Comparison of ENCODE assay signal across 24 cellular contexts in genomic region chr11:78069465-78069864, GRCh38. TPM values are rescaled to one million over a fixed set of nuclear protein-coding genes. Genes with fewer than 3 reads are reported as not detected.
DNase-seq lines count a peak whose midpoint lies in the region; ATAC-seq, FAIRE-seq and TF ChIP-seq lines count a peak whose summit lies in the region.
"Had no signal": no experiment of that assay in that cellular context is flagged by ENCODE, and none has a peak within 500 bp of the region (broad histone marks: within the 10 kb centered on the region; RNA-seq: fewer than 3 reads in every experiment).

No MANE protein-coding gene starts in this region.

- ATAC-seq in heart right ventricle: peak in 6 of 8 donors; percentile 14 to 55 (median 38)
- ATAC-seq: activated T-cell treated with anti-CD3 and anti-CD28 coated beads, Interleukin-2, amount 50 U/mL, for 72 hours; esophagus mucosa; GM12878; pancreas had no signal

- no peaks in the 10 kb centered on the region for H3K4me1 Mint-ChIP-seq in nephron progenitor cell

- H3K9me3 Mint-ChIP-seq in nephron progenitor cell: no peaks in the 10 kb centered on the region
- H3K9me3 Mint-ChIP-seq: activated naive CD8-positive, alpha-beta T cell treated with anti-CD3 and anti-CD28 coated beads, Interleukin-2, amount 10 ng/mL, durations not matched to agents 7 days and 5 days; activated T-cell treated with anti-CD3 and anti-CD28 coated beads, Interleukin-2, amount 50 U/mL, for 72 hours; dendritic cell treated with granulocyte-macrophage colony-stimulating factor and Interleukin-4, amounts not matched to agents 40 ng/mL and 50 ng/mL, for 4 days; naive B cell had no signal

- H3K36me3 Mint-ChIP-seq in nephron progenitor cell (ENCODE audit: low read depth): peaks cover 62% of the 10 kb centered on the region

- H3K36me3 ChIP-seq in cardiac muscle cell (peaks cover 22% of the 10 kb centered on the region), heart right ventricle (peaks cover 0 to 64% (median 18%) of the 10 kb centered on the region in 9 donors)
- H3K36me3 ChIP-seq: uterus had no signal

- H3K4me3 Mint-ChIP-seq in nephron progenitor cell: no peak overlapping the region
- H3K4me3 Mint-ChIP-seq: activated naive CD8-positive, alpha-beta T cell treated with anti-CD3 and anti-CD28 coated beads, Interleukin-2, amount 10 ng/mL, durations not matched to agents 7 days and 5 days; activated T-cell treated with anti-CD3 and anti-CD28 coated beads, Interleukin-2, amount 50 U/mL, for 72 hours; dendritic cell treated with granulocyte-macrophage colony-stimulating factor and Interleukin-4, amounts not matched to agents 40 ng/mL and 50 ng/mL, for 4 days; naive B cell had no signal

- no peak for TF ChIP-seq CTCF in cardiac muscle cell (IDR thresholded peaks at IDR 0.05; ENCODE audit: low read depth, low read length)
- no peak for TF ChIP-seq CTCF in heart right ventricle (IDR thresholded peaks at IDR 0.05)
- no peak for TF ChIP-seq CTCF in nephron progenitor cell (IDR thresholded peaks at IDR 0.05)

- H3K27me3 Mint-ChIP-seq in nephron progenitor cell (ENCODE audit: low read depth, poor library complexity): no peaks in the 10 kb centered on the region
- H3K27me3 Mint-ChIP-seq: activated naive CD8-positive, alpha-beta T cell treated with anti-CD3 and anti-CD28 coated beads, Interleukin-2, amount 10 ng/mL, durations not matched to agents 7 days and 5 days; dendritic cell treated with granulocyte-macrophage colony-stimulating factor and Interleukin-4, amounts not matched to agents 40 ng/mL and 50 ng/mL, for 4 days; naive B cell had no signal

- H3K27ac ChIP-seq in cardiac muscle cell: peak overlapping the region; percentile 6
- H3K27ac ChIP-seq in heart right ventricle: peak overlapping the region in 4 of 10 donors; percentile 31 to 46 (median 38)
- H3K27ac ChIP-seq: brain microvascular endothelial cell, KMS-11, pancreas, SJSA1, uterus had no signal

- H3K9me3 ChIP-seq in cardiac muscle cell (ENCODE audit: low read depth) (no peaks in the 10 kb centered on the region), heart right ventricle (no peaks in the 10 kb centered on the region)
- H3K9me3 ChIP-seq: pancreas, SJSA1, uterus had no signal

- WGBS in heart right ventricle, 2 donors: 42 to 43% methylated on average over 2 of the region's 2 CpGs

- H3K4me3 ChIP-seq in cardiac muscle cell (no peak overlapping the region), heart right ventricle (no peak overlapping the region)
- H3K4me3 ChIP-seq: GM12878, pancreas, SJSA1, uterus had no signal

- DNase-seq in cardiac muscle cell (ENCODE audit: low read depth in 1 of 2, low spot score in 1 of 2): peak in 1 of 2 donors; percentile 24
- DNase-seq in cardiac septum (ENCODE audit: low spot score): no peak
- peak; percentile 80 for DNase-seq in NCI-H345 (lab: John Stamatoyannopoulos, UW)
- DNase-seq in heart right ventricle: peak in 1 of 2 donors; percentile 57
- no peak for DNase-seq in NCI-H510A treated with DMSO at 0.1 percent for 48 hours (lab: John Stamatoyannopoulos, UW)
- no peak for DNase-seq in nephron progenitor cell
- DNase-seq in RCC 7860 (ENCODE audit: low spot score): no peak
- DNase-seq: activated naive CD8-positive, alpha-beta T cell treated with anti-CD3 and anti-CD28 coated beads, Interleukin-2, amount 10 ng/mL, durations not matched to agents 7 days and 5 days; activated T-cell treated with anti-CD3 and anti-CD28 coated beads, Interleukin-2, amount 50 U/mL, for 72 hours; brain microvascular endothelial cell; GF-D8; mammary epithelial cell; naive B cell; NCI-H1092 treated with DMSO at 0.1 percent for 48 hours; NCI-H524; OCI-M1; pancreas; uterus had no signal

- no peak overlapping the region for H3K27ac Mint-ChIP-seq in nephron progenitor cell
- H3K27ac Mint-ChIP-seq: activated naive CD8-positive, alpha-beta T cell treated with anti-CD3 and anti-CD28 coated beads, Interleukin-2, amount 10 ng/mL, durations not matched to agents 7 days and 5 days; activated T-cell treated with anti-CD3 and anti-CD28 coated beads, Interleukin-2, amount 50 U/mL, for 72 hours; dendritic cell treated with granulocyte-macrophage colony-stimulating factor and Interleukin-4, amounts not matched to agents 40 ng/mL and 50 ng/mL, for 4 days had no signal

- no peak for FAIRE-seq in RCC 7860 (lab: Jason Lieb, UNC)
- FAIRE-seq: GM12878, pancreas had no signal

- intact Hi-C loops in cardiac septum (cut with DNase I) (no loop called here), heart right ventricle (cut with DNase I) (no loop called here)

- H3K27me3 ChIP-seq in cardiac muscle cell: no peaks in the 10 kb centered on the region
- no peaks in the 10 kb centered on the region for H3K27me3 ChIP-seq in heart right ventricle
- H3K27me3 ChIP-seq: brain microvascular endothelial cell, pancreas, SJSA1, uterus had no signal

- H3K4me1 ChIP-seq in cardiac muscle cell (ENCODE audit: low read depth): no peaks in the 10 kb centered on the region
- peaks cover 0 to 23% (median 10%) of the 10 kb centered on the region in 9 donors for H3K4me1 ChIP-seq in heart right ventricle
- H3K4me1 ChIP-seq: pancreas, SJSA1, uterus had no signal

RNA-seq across cellular contexts. Expression of gene THRSP, which starts 5.8 kb away (rescaled TPM):
- total RNA-seq in cardiac muscle cell: not detected in 2 replicates
- polyA plus RNA-seq in cardiac muscle cell: 0.44 TPM in 1 of 2 replicates, not detected in the other
- 2.0 TPM for total RNA-seq in cardiac septum
- 1 to 10 TPM in 6 of 10 donors, under 1 TPM in 1, not detected in 3; 0.21 to 7.7 (median 3.5) TPM for total RNA-seq in heart right ventricle
- polyA plus RNA-seq in heart right ventricle: 10 to 100 TPM; 13.6 to 25.4 TPM
- total RNA-seq: activated naive CD8-positive, alpha-beta T cell treated with anti-CD3 and anti-CD28 coated beads, Interleukin-2, amount 10 ng/mL, durations not matched to agents 7 days and 5 days; activated T-cell treated with anti-CD3 and anti-CD28 coated beads, Interleukin-2, amount 50 U/mL, for 72 hours; esophagus mucosa; GM12878; mammary epithelial cell; SJSA1; T-helper 2 cell treated with Interferon-gamma antibody and Interleukin-4, amounts not matched to agents 100 ng/mL and 5 ng/mL, for 36 hours; uterus had no signal
- polyA plus RNA-seq: mammary epithelial cell had no signal

RNA-seq across cellular contexts. Expression of gene NDUFC2, which starts 10.2 kb away (rescaled TPM):
- total RNA-seq in cardiac muscle cell (123 and 247 TPM in 2 replicates), cardiac septum (225 TPM), heart right ventricle (100 to 1,000 TPM; 242 to 400 (median 275) TPM)
- polyA plus RNA-seq in cardiac muscle cell (574 and 689 TPM in 2 replicates), heart right ventricle (100 to 1,000 TPM in 1 of 2 donors, 10 to 100 TPM in 1; 69.7 to 294 TPM)

RNA-seq across cellular contexts. Expression of gene KCTD14, which starts 46.4 kb away (rescaled TPM):
- 0.45 and 0.81 TPM in 2 replicates for total RNA-seq in cardiac muscle cell
- 0.23 and 0.96 TPM in 2 replicates for polyA plus RNA-seq in cardiac muscle cell
- total RNA-seq in cardiac septum: 0.13 TPM
- total RNA-seq in heart right ventricle: under 1 TPM in 9 of 10 donors, not detected in 1; 0.17 to 0.53 (median 0.21) TPM
- under 1 TPM; 0.15 to 0.49 TPM for polyA plus RNA-seq in heart right ventricle
